In the genomic region with DNA sequence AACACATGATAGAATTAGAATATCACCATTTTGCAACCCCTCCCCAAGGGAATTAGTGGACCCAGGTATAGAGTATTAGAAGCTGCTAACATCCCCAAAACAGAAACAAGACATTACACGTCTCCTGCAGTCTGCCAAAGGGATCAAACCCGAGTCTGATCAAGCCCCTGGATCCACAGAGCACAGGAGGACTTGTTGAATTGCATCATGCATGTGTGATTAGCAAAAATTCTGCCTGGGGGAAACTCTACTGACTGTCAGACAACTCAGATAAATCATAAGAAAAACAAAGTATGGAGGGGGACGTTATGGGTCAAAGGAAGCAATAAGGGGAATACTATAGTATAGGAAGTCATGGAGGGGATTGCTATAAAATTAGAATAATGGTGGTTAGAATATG, we compare ENCODE assay signal across 33 cellular contexts.
"Had no signal": no experiment of that assay in that cellular context is flagged by ENCODE, and none has a peak within 500 bp of the region (broad histone marks: within the 10 kb centered on the region; RNA-seq: fewer than 3 reads in every experiment).

No MANE protein-coding gene starts in this region.

- H3K27me3 ChIP-seq: adrenal gland, body of pancreas, brain microvascular endothelial cell had no signal

- H3K9me3 ChIP-seq: adrenal gland, body of pancreas had no signal

- H3K27ac ChIP-seq: adrenal gland, body of pancreas, brain microvascular endothelial cell, VCaP had no signal

- DNase-seq: activated B cell treated with CpG ODN at 0.5 μM for 24 hours; activated CD4-positive, alpha-beta memory T cell treated with anti-CD3 and anti-CD28 coated beads for 36 hours; activated CD4-positive, alpha-beta T cell treated with anti-CD3 and anti-CD28 coated beads for 4 hours; activated CD4-positive, alpha-beta T cell treated with anti-CD3 and anti-CD28 coated beads, Interleukin-2, amount 10 ng/mL, durations not matched to agents 24 days and 14 days; activated CD4-positive, alpha-beta T cell treated with anti-CD3 and anti-CD28 coated beads, Interleukin-2, amount 50 U/mL, for 1 hour; activated CD4-positive, alpha-beta T cell treated with anti-CD3 and anti-CD28 coated beads, Interleukin-2, amount 50 U/mL, for 4 hours; activated CD4-positive, CD25-positive, alpha-beta regulatory T cell treated with anti-CD3 and anti-CD28 coated beads, Interleukin-2, amount 50 U/mL, for 72 hours; activated CD8-positive, alpha-beta memory T cell treated with anti-CD3 and anti-CD28 coated beads, Interleukin-2, amount 50 U/mL, for 4 hours; activated CD8-positive, alpha-beta T cell treated with anti-CD3 and anti-CD28 coated beads for 36 hours; activated effector memory CD4-positive, alpha-beta T cell treated with anti-CD3 and anti-CD28 coated beads, Interleukin-2, amount 50 U/mL, for 16 hours; activated gamma-delta T cell treated with Interleukin-2 at 50 U/mL for 16 hours; activated naive CD4-positive, alpha-beta T cell; activated naive CD4-positive, alpha-beta T cell treated with anti-CD3 and anti-CD28 coated beads for 36 hours; activated naive CD4-positive, alpha-beta T cell treated with anti-CD3 and anti-CD28 coated beads, Interleukin-2, amount 50 U/mL, for 16 hours; activated naive CD8-positive, alpha-beta T cell treated with anti-CD3 and anti-CD28 coated beads for 36 hours; activated T-cell treated with anti-CD3 and anti-CD28 coated beads for 4 hours; activated T-cell treated with anti-CD3 and anti-CD28 coated beads, Interleukin-2, amount 50 U/mL, for 1 hour; activated T-cell treated with anti-CD3 and anti-CD28 coated beads, Interleukin-2, amount 50 U/mL, for 4 hours; activated T-cell treated with anti-CD3 and anti-CD28 coated beads, Interleukin-2, amount 50 U/mL, for 72 hours; adrenal gland; amniotic stem cell; aorta; body of pancreas; brain microvascular endothelial cell; central memory CD4-positive, alpha-beta T cell; T-helper 1 cell; T-helper 2 cell; T-helper 9 cell had no signal

- H3K4me3 ChIP-seq: adrenal gland, body of pancreas had no signal

- H3K4me1 ChIP-seq: adrenal gland, body of pancreas had no signal

- ATAC-seq: activated CD8-positive, alpha-beta T cell treated with anti-CD3 and anti-CD28 coated beads for 36 hours; activated naive CD4-positive, alpha-beta T cell treated with anti-CD3 and anti-CD28 coated beads, Interleukin-2, amount 50 U/mL, for 72 hours; activated T-cell treated with anti-CD3 and anti-CD28 coated beads, Interleukin-2, amount 50 U/mL, for 4 hours; activated T-cell treated with anti-CD3 and anti-CD28 coated beads, Interleukin-2, amount 50 U/mL, for 72 hours; activated T-helper 17 cell treated with anti-CD3 and anti-CD28 coated beads, Interleukin-2, amount 50 U/mL, for 72 hours; body of pancreas had no signal

- H3K36me3 ChIP-seq: adrenal gland, brain microvascular endothelial cell had no signal

- FAIRE-seq: astrocyte, TTC549 had no signal
